Comparison of ENCODE assay signal across 34 cellular contexts in genomic region chr12:19084547-19084946, GRCh38.
"Had no signal": no experiment of that assay in that cellular context is flagged by ENCODE, and none has a peak within 500 bp of the region (broad histone marks: within the 10 kb centered on the region; RNA-seq: fewer than 3 reads in every experiment).

No MANE protein-coding gene starts in this region.

- H3K27me3 ChIP-seq: MG63 had no signal

- DNase-seq: Karpas-422, Kasumi-1, MM.1S, MV-4-11, NCI-H1048, NCI-H1092, NCI-H1092 treated with DMSO at 0.1 percent for 48 hours, NCI-H1105, NCI-H1105 treated with DMSO at 0.1 percent for 48 hours, NCI-H1417, NCI-H1417 treated with DMSO at 0.1 percent for 48 hours, NCI-H1436, NCI-H1436 treated with DMSO at 0.1 percent for 48 hours, NCI-H146, NCI-H1694, NCI-H1694 treated with DMSO at 0.1 percent for 48 hours, NCI-H187, NCI-H187 treated with DMSO at 0.1 percent for 48 hours, NCI-H1930, NCI-H2029, NCI-H2029 treated with DMSO at 0.1 percent for 48 hours, NCI-H2081, NCI-H2081 treated with DMSO at 0.1 percent for 48 hours, NCI-H2107, NCI-H2171, NCI-H2171 treated with DMSO at 0.1 percent for 48 hours, NCI-H2227 treated with DMSO at 0.1 percent for 48 hours, NCI-H226, NCI-H345, NCI-H446 treated with DMSO at 0.1 percent for 48 hours, NCI-H510A, NCI-H510A treated with DMSO at 0.1 percent for 48 hours, NCI-H524 had no signal

- H3K4me3 ChIP-seq: MG63 had no signal

- H3K36me3 ChIP-seq: MG63 had no signal

- H3K9me3 ChIP-seq: MG63 had no signal
